ENCODE assay signal across 1 cellular context in the genomic region with DNA sequence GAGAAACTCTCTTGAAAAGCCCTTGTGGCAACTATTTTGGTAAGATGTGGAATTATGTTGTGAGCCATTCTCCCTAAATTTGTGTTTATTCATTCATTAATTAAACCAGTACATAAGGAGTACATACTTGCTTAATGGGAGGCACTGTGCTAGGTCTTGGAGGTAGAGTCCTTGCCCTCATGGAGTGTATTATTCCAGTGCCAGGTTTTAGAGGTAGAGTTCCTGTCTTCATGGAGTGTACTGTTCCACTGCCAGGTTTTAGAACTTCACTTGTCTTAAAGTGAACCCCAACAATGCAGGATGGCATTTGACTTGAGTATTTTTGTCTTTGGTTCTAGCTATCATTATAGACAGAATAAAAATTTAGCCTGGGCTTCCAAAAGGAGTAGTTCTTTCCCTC.
TF ChIP-seq lines count a peak whose summit lies in the region.

No MANE protein-coding gene starts in this region.

TF ChIP-seq in WTC11, 78 proteins besides CTCF, POLR2A, EP300 and RAD21 (continued from another document):
- TF ChIP-seq, protein P1, sequence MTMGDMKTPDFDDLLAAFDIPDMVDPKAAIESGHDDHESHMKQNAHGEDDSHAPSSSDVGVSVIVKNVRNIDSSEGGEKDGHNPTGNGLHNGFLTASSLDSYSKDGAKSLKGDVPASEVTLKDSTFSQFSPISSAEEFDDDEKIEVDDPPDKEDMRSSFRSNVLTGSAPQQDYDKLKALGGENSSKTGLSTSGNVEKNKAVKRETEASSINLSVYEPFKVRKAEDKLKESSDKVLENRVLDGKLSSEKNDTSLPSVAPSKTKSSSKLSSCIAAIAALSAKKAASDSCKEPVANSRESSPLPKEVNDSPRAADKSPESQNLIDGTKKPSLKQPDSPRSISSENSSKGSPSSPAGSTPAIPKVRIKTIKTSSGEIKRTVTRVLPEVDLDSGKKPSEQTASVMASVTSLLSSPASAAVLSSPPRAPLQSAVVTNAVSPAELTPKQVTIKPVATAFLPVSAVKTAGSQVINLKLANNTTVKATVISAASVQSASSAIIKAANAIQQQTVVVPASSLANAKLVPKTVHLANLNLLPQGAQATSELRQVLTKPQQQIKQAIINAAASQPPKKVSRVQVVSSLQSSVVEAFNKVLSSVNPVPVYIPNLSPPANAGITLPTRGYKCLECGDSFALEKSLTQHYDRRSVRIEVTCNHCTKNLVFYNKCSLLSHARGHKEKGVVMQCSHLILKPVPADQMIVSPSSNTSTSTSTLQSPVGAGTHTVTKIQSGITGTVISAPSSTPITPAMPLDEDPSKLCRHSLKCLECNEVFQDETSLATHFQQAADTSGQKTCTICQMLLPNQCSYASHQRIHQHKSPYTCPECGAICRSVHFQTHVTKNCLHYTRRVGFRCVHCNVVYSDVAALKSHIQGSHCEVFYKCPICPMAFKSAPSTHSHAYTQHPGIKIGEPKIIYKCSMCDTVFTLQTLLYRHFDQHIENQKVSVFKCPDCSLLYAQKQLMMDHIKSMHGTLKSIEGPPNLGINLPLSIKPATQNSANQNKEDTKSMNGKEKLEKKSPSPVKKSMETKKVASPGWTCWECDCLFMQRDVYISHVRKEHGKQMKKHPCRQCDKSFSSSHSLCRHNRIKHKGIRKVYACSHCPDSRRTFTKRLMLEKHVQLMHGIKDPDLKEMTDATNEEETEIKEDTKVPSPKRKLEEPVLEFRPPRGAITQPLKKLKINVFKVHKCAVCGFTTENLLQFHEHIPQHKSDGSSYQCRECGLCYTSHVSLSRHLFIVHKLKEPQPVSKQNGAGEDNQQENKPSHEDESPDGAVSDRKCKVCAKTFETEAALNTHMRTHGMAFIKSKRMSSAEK (CRISPR knock-in tag; IDR thresholded peaks at IDR 0.05; ENCODE audit: borderline replicate concordance), result no peak
